In genomic region chr3:134352031-134352671, GRCh38 we compare ENCODE assay signal across 14 cellular contexts. TPM values are rescaled to one million over a fixed set of nuclear protein-coding genes. Genes with fewer than 3 reads are reported as not detected.
A peak's percentile ranks its signal among the peaks of the same experiment; 100 is the strongest.
DNase-seq lines count a peak whose midpoint lies in the region; ATAC-seq and TF ChIP-seq lines count a peak whose summit lies in the region.
"Had no signal": no experiment of that assay in that cellular context is flagged by ENCODE, and none has a peak within 500 bp of the region (broad histone marks: within the 10 kb centered on the region; RNA-seq: fewer than 3 reads in every experiment).

No MANE protein-coding gene starts in this region.

- peaks cover 13% of the 10 kb centered on the region for H3K79me2 ChIP-seq in hepatocyte

- peaks cover 87% of the 10 kb centered on the region for H3K4me1 ChIP-seq in adipocyte (ENCODE audit: control insufficient read depth, insufficient read depth, low read length)
- H3K4me1 ChIP-seq in hepatocyte (ENCODE audit: insufficient read depth), result peaks cover 57% of the 10 kb centered on the region
- H3K4me1 ChIP-seq in rectal smooth muscle tissue (ENCODE audit: control insufficient read depth, insufficient read depth, low read length), result peaks cover 12% of the 10 kb centered on the region

- H2AFZ ChIP-seq in hepatocyte, result no peak overlapping the region

- H3K27me3 ChIP-seq in adipocyte (replicated peaks; ENCODE audit: control insufficient read depth, insufficient read depth, low read length) (no peaks in the 10 kb centered on the region), hepatocyte (no peaks in the 10 kb centered on the region), rectal smooth muscle tissue (ENCODE audit: control insufficient read depth, insufficient read depth, low read length) (no peaks in the 10 kb centered on the region)

- no peak for TF ChIP-seq CTCF in hepatocyte (IDR thresholded peaks at IDR 0.05; ENCODE audit: poor library complexity)

- 74% methylated on average over 4 of the region's 4 CpGs for whole genome bisulfite sequencing in hepatocyte (ENCODE audit: low lambda C conversion rate, missing lambda C conversion rate)

- peak overlapping the region; percentile 79 for H3K9ac ChIP-seq in adipocyte (ENCODE audit: low read length)
- H3K9ac ChIP-seq in rectal smooth muscle tissue (ENCODE audit: low read length), result no peak overlapping the region

- DNase-seq in EL (peak; percentile 12), adipocyte (ENCODE audit: low read depth) (peak; percentile 59), hepatocyte (ENCODE audit: low spot score) (no peak), middle frontal gyrus (ENCODE audit: extremely low spot score, low spot score) (no peak), hypothalamus (lab: John Stamatoyannopoulos, UW) (no peak)
- DNase-seq: activated CD4-positive, alpha-beta T cell treated with anti-CD3 and anti-CD28 coated beads for 4 hours; DMS79; immature natural killer cell; NCI-H187; T-cell had no signal

- peaks cover 30% of the 10 kb centered on the region for H3K36me3 ChIP-seq in adipocyte (ENCODE audit: control insufficient read depth, insufficient read depth, low read length, severe bottlenecking)
- H3K36me3 ChIP-seq in hepatocyte (replicated peaks; ENCODE audit: insufficient read depth, low read depth), result no peaks in the 10 kb centered on the region
- peaks cover 15% of the 10 kb centered on the region for H3K36me3 ChIP-seq in rectal smooth muscle tissue (ENCODE audit: control insufficient read depth, insufficient read depth, low read length)

- H3K4me2 ChIP-seq in hepatocyte, result no peak overlapping the region

- no peaks in the 10 kb centered on the region for H4K20me1 ChIP-seq in hepatocyte (ENCODE audit: insufficient read depth, poor library complexity, severe bottlenecking)

- ATAC-seq in HG03135 (IDR thresholded peaks at IDR 0.05; ENCODE audit: unreplicated experiment) (no peak), GM18520 (IDR thresholded peaks at IDR 0.05; ENCODE audit: unreplicated experiment) (no peak)
- ATAC-seq: natural killer cell treated with Interleukin-12 subunit alpha and Interleukin-12 subunit beta and Interleukin-15 and Interleukin-18, amount 100 ng/mL, for 72 hours; T-cell had no signal

- H3K27ac ChIP-seq in hepatocyte (peak overlapping the region; percentile 71), rectal smooth muscle tissue (ENCODE audit: low read depth, low read length) (peak overlapping the region; percentile 56)

- H3K9me2 ChIP-seq in hepatocyte (replicated peaks; ENCODE audit: insufficient read depth), result no peaks in the 10 kb centered on the region

- H3K4me3 ChIP-seq in adipocyte (ENCODE audit: low read length) (no peak overlapping the region), hepatocyte (no peak overlapping the region), rectal smooth muscle tissue (ENCODE audit: low read length) (no peak overlapping the region)

- H3K9me3 ChIP-seq in adipocyte (ENCODE audit: control insufficient read depth, low read length) (peaks cover under 1% of the 10 kb centered on the region), hepatocyte (ENCODE audit: low read depth) (no peaks in the 10 kb centered on the region)

RNA-seq across cellular contexts. Expression of gene AMOTL2, which starts 22.1 kb away (rescaled TPM):
- 71.4 and 81.6 TPM in 2 replicates for total RNA-seq in hepatocyte
- 63.9 and 74.2 TPM in 2 replicates for polyA plus RNA-seq in hepatocyte
- total RNA-seq: natural killer cell treated with Interleukin-12 subunit alpha and Interleukin-12 subunit beta and Interleukin-15 and Interleukin-18, amount 100 ng/mL, for 72 hours had no signal
- polyA plus RNA-seq: immature natural killer cell had no signal

Comparison
In these comparisons a context has a peak if more than half of its experiments do, and no peak if none do; other contexts are left out.
1. DNase-seq: peak in EL (single experiment) and adipocyte (single experiment); none in hepatocyte (single experiment), middle frontal gyrus (single experiment) and hypothalamus (0 of 51).